19 cellular contexts compared by ENCODE assay signal in the genomic region with DNA sequence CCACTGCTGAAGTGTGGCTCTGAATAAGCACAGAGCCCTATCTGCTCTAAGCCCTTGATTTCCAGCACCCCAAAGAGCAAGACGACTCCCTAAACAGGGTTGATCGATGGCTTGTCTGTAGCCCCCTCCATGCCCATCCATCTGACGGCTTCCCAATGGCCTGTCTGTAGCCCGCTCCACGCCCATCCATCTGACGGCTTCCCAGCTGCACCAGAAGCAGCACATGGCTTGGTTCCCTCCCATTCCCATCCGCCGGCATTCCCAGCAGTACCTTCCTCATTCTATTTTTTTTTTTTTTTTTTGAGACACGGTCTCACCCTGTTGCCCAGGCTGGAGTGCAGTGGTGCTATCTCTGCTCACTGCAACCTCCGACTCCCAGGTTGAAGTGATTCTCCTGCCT.
"Had no signal": no experiment of that assay in that cellular context is flagged by ENCODE, and none has a peak within 500 bp of the region (broad histone marks: within the 10 kb centered on the region; RNA-seq: fewer than 3 reads in every experiment).

No MANE protein-coding gene starts in this region.

- H3K27ac ChIP-seq: coronary artery, epithelial cell of prostate, esophagus muscularis mucosa, gastrocnemius medialis, suprapubic skin, tibial artery had no signal

- FAIRE-seq: keratinocyte had no signal

- H3K4me3 ChIP-seq: coronary artery, esophagus muscularis mucosa, gastrocnemius medialis, lung, smooth muscle cell, suprapubic skin, tibial artery had no signal

- H3K4me2 ChIP-seq: smooth muscle cell had no signal

- H3K4me1 ChIP-seq: gastrocnemius medialis, suprapubic skin, tibial artery had no signal

- H3K36me3 ChIP-seq: esophagus muscularis mucosa, gastrocnemius medialis, suprapubic skin, tibial artery had no signal

- H3K9me3 ChIP-seq: esophagus muscularis mucosa, gastrocnemius medialis, suprapubic skin, tibial artery had no signal

- DNase-seq: effector memory CD8-positive, alpha-beta T cell; gastrocnemius medialis; left colon; left ventricle myocardium superior; mesendoderm; naive thymus-derived CD4-positive, alpha-beta T cell; nephron progenitor cell; right cardiac atrium; stimulated activated CD4-positive, alpha-beta T cell treated with anti-CD3 and anti-CD28 coated beads, Interleukin-4, amount 100 ng/mL, for 1 hour; stimulated activated CD8-positive, alpha-beta memory T cell treated with anti-CD3 and anti-CD28 coated beads, Interleukin-4, amount 100 ng/mL, for 48 hours; stimulated activated naive CD8-positive, alpha-beta T cell treated with anti-CD3 and anti-CD28 coated beads, Interleukin-15, Interleukin-2, amounts not matched to agents 100 U/mL and 50 U/mL, for 24 hours; tibial artery had no signal
